1 cellular context compared by ENCODE assay signal in the genomic region with DNA sequence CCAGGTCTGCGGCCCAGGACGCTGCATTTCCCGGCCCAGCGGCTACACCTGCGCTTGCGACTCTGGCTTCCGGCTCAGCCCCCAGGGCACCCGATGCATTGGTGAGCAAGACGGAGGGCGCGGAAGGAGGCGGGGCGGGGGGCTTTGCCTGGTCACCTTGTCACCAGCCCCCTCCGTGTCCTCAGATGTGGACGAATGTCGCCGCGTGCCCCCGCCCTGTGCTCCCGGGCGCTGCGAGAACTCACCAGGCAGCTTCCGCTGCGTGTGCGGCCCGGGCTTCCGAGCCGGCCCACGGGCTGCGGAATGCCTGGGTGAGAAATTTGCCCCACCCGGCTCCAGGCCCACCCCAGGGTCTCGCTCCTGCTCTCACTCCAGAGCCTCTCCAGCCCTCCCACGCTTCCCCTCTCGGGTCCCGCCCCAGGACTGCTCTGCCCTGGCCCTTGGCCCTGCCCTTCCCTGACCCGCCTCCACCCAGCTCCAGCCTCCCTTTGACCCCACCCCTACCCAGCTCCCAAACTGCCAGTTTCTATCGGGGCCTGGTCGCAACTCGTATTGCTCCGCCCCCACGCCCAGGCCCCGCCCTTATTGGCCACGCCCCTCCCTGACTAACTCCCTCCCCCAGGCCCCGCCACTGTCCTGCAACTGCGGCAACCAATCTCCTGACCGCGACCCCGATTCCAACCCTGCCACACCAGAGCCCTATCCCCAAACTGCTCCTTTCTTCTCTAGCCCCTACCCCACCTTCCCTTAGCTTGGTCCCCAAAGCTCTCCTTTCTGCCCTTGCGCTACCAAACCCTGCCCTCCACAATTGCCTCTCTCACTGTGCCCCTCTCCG.
TF ChIP-seq lines count a peak whose summit lies in the region.

No MANE protein-coding gene starts in this region.

TF ChIP-seq in K562, 482 proteins besides CTCF, POLR2A, EP300 and RAD21 (continued from another document and continues in another):
- TF ChIP-seq, protein P1, sequence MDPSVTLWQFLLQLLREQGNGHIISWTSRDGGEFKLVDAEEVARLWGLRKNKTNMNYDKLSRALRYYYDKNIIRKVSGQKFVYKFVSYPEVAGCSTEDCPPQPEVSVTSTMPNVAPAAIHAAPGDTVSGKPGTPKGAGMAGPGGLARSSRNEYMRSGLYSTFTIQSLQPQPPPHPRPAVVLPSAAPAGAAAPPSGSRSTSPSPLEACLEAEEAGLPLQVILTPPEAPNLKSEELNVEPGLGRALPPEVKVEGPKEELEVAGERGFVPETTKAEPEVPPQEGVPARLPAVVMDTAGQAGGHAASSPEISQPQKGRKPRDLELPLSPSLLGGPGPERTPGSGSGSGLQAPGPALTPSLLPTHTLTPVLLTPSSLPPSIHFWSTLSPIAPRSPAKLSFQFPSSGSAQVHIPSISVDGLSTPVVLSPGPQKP (CRISPR knock-in tag; IDR thresholded peaks at IDR 0.05), result no peak
- no peak for TF ChIP-seq ZNF124 (CRISPR knock-in tag; IDR thresholded peaks at IDR 0.05)
- TF ChIP-seq TBP (optimal IDR thresholded peaks at IDR 0.05; ENCODE audit: low read depth, low read length), result no peak
- TF ChIP-seq, protein P2, sequence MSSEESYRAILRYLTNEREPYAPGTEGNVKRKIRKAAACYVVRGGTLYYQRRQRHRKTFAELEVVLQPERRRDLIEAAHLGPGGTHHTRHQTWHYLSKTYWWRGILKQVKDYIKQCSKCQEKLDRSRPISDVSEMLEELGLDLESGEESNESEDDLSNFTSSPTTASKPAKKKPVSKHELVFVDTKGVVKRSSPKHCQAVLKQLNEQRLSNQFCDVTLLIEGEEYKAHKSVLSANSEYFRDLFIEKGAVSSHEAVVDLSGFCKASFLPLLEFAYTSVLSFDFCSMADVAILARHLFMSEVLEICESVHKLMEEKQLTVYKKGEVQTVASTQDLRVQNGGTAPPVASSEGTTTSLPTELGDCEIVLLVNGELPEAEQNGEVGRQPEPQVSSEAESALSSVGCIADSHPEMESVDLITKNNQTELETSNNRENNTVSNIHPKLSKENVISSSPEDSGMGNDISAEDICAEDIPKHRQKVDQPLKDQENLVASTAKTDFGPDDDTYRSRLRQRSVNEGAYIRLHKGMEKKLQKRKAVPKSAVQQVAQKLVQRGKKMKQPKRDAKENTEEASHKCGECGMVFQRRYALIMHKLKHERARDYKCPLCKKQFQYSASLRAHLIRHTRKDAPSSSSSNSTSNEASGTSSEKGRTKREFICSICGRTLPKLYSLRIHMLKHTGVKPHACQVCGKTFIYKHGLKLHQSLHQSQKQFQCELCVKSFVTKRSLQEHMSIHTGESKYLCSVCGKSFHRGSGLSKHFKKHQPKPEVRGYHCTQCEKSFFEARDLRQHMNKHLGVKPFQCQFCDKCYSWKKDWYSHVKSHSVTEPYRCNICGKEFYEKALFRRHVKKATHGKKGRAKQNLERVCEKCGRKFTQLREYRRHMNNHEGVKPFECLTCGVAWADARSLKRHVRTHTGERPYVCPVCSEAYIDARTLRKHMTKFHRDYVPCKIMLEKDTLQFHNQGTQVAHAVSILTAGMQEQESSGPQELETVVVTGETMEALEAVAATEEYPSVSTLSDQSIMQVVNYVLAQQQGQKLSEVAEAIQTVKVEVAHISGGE (CRISPR knock-in tag; IDR thresholded peaks at IDR 0.05), result no peak
- TF ChIP-seq SNIP1 (IDR thresholded peaks at IDR 0.05; ENCODE audit: low read depth), result no peak
- TF ChIP-seq MCM5 (IDR thresholded peaks at IDR 0.05; ENCODE audit: low read depth), result no peak
- TF ChIP-seq, protein P3, sequence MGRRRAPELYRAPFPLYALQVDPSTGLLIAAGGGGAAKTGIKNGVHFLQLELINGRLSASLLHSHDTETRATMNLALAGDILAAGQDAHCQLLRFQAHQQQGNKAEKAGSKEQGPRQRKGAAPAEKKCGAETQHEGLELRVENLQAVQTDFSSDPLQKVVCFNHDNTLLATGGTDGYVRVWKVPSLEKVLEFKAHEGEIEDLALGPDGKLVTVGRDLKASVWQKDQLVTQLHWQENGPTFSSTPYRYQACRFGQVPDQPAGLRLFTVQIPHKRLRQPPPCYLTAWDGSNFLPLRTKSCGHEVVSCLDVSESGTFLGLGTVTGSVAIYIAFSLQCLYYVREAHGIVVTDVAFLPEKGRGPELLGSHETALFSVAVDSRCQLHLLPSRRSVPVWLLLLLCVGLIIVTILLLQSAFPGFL (CRISPR knock-in tag; IDR thresholded peaks at IDR 0.05), result no peak
- TF ChIP-seq, protein P4, sequence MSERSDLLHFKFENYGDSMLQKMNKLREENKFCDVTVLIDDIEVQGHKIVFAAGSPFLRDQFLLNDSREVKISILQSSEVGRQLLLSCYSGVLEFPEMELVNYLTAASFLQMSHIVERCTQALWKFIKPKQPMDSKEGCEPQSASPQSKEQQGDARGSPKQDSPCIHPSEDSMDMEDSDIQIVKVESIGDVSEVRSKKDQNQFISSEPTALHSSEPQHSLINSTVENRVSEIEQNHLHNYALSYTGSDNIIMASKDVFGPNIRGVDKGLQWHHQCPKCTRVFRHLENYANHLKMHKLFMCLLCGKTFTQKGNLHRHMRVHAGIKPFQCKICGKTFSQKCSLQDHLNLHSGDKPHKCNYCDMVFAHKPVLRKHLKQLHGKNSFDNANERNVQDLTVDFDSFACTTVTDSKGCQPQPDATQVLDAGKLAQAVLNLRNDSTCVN (CRISPR knock-in tag; IDR thresholded peaks at IDR 0.05), result no peak
- no peak for TF ChIP-seq U2AF1 (optimal IDR thresholded peaks at IDR 0.05; ENCODE audit: low read depth, low read length)
- TF ChIP-seq TAF7 (tag; IDR thresholded peaks at IDR 0.05), result no peak
- no peak for TF ChIP-seq RNF2 (IDR thresholded peaks at IDR 0.05)
- TF ChIP-seq TSC22D4 (tag; IDR thresholded peaks at IDR 0.05), result no peak
- TF ChIP-seq, protein P5, sequence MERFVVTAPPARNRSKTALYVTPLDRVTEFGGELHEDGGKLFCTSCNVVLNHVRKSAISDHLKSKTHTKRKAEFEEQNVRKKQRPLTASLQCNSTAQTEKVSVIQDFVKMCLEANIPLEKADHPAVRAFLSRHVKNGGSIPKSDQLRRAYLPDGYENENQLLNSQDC (CRISPR knock-in tag; IDR thresholded peaks at IDR 0.05), result no peak
- TF ChIP-seq SAP30 (IDR thresholded peaks at IDR 0.05; ENCODE audit: borderline replicate concordance, insufficient read depth, low read depth, low read length, poor library complexity, severe bottlenecking), result no peak
- TF ChIP-seq ZBTB8A (IDR thresholded peaks at IDR 0.05; ENCODE audit: partially characterized antibody), result no peak
- no peak for TF ChIP-seq ZNF12 (CRISPR knock-in tag; IDR thresholded peaks at IDR 0.05)
- no peak for TF ChIP-seq EZH2 (IDR thresholded peaks at IDR 0.05; ENCODE audit: borderline replicate concordance, low read depth, low read length)
- no peak for TF ChIP-seq MAFF (IDR thresholded peaks at IDR 0.05; ENCODE audit: low read length)
- 0 out of 2 replicates have a peak, but pooled peaks have one; percentile 9 for TF ChIP-seq GABPB1 (CRISPR knock-in tag; IDR thresholded peaks at IDR 0.05)
- TF ChIP-seq, protein P6, sequence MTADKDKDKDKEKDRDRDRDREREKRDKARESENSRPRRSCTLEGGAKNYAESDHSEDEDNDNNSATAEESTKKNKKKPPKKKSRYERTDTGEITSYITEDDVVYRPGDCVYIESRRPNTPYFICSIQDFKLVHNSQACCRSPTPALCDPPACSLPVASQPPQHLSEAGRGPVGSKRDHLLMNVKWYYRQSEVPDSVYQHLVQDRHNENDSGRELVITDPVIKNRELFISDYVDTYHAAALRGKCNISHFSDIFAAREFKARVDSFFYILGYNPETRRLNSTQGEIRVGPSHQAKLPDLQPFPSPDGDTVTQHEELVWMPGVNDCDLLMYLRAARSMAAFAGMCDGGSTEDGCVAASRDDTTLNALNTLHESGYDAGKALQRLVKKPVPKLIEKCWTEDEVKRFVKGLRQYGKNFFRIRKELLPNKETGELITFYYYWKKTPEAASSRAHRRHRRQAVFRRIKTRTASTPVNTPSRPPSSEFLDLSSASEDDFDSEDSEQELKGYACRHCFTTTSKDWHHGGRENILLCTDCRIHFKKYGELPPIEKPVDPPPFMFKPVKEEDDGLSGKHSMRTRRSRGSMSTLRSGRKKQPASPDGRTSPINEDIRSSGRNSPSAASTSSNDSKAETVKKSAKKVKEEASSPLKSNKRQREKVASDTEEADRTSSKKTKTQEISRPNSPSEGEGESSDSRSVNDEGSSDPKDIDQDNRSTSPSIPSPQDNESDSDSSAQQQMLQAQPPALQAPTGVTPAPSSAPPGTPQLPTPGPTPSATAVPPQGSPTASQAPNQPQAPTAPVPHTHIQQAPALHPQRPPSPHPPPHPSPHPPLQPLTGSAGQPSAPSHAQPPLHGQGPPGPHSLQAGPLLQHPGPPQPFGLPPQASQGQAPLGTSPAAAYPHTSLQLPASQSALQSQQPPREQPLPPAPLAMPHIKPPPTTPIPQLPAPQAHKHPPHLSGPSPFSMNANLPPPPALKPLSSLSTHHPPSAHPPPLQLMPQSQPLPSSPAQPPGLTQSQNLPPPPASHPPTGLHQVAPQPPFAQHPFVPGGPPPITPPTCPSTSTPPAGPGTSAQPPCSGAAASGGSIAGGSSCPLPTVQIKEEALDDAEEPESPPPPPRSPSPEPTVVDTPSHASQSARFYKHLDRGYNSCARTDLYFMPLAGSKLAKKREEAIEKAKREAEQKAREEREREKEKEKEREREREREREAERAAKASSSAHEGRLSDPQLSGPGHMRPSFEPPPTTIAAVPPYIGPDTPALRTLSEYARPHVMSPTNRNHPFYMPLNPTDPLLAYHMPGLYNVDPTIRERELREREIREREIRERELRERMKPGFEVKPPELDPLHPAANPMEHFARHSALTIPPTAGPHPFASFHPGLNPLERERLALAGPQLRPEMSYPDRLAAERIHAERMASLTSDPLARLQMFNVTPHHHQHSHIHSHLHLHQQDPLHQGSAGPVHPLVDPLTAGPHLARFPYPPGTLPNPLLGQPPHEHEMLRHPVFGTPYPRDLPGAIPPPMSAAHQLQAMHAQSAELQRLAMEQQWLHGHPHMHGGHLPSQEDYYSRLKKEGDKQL (CRISPR knock-in tag; IDR thresholded peaks at IDR 0.05; ENCODE audit: borderline replicate concordance), result no peak
- no peak for TF ChIP-seq ZNF707 (CRISPR knock-in tag; conservative IDR thresholded peaks at IDR 0.05)
- TF ChIP-seq EGR1 (conservative IDR thresholded peaks at IDR 0.05), result peak; percentile 89
- no peak for TF ChIP-seq ZNF75A (CRISPR knock-in tag; IDR thresholded peaks at IDR 0.05)
- TF ChIP-seq ZZZ3 (IDR thresholded peaks at IDR 0.05), result no peak
- TF ChIP-seq, protein P7, sequence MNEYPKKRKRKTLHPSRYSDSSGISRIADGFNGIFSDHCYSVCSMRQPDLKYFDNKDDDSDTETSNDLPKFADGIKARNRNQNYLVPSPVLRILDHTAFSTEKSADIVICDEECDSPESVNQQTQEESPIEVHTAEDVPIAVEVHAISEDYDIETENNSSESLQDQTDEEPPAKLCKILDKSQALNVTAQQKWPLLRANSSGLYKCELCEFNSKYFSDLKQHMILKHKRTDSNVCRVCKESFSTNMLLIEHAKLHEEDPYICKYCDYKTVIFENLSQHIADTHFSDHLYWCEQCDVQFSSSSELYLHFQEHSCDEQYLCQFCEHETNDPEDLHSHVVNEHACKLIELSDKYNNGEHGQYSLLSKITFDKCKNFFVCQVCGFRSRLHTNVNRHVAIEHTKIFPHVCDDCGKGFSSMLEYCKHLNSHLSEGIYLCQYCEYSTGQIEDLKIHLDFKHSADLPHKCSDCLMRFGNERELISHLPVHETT (CRISPR knock-in tag; conservative IDR thresholded peaks at IDR 0.05 in 1 of 2, IDR thresholded peaks at IDR 0.05 in 1 of 2), result no peak
- no peak for TF ChIP-seq CHD1 (IDR thresholded peaks at IDR 0.05; ENCODE audit: low read length)
- TF ChIP-seq CBX8 (IDR thresholded peaks at IDR 0.05; ENCODE audit: borderline replicate concordance, extremely low read depth, low read depth, low read length, poor library complexity, severe bottlenecking), result no peak
- TF ChIP-seq, protein P8, sequence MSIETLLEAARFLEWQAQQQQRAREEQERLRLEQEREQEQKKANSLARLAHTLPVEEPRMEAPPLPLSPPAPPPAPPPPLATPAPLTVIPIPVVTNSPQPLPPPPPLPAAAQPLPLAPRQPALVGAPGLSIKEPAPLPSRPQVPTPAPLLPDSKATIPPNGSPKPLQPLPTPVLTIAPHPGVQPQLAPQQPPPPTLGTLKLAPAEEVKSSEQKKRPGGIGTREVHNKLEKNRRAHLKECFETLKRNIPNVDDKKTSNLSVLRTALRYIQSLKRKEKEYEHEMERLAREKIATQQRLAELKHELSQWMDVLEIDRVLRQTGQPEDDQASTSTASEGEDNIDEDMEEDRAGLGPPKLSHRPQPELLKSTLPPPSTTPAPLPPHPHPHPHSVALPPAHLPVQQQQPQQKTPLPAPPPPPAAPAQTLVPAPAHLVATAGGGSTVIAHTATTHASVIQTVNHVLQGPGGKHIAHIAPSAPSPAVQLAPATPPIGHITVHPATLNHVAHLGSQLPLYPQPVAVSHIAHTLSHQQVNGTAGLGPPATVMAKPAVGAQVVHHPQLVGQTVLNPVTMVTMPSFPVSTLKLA (conservative IDR thresholded peaks at IDR 0.05), result peak in 1 of 2 experiments; percentile 48; a peak in 2 of 4 replicates
- TF ChIP-seq CHCHD3 (CRISPR knock-in tag; IDR thresholded peaks at IDR 0.05), result no peak
- no peak for TF ChIP-seq ZNF384 (IDR thresholded peaks at IDR 0.05; ENCODE audit: low read depth, low read length)
- TF ChIP-seq RBFOX2 (IDR thresholded peaks at IDR 0.05; ENCODE audit: low read depth, low read length), result peak; percentile 63
- no peak for TF ChIP-seq ZNF766 (CRISPR knock-in tag; conservative IDR thresholded peaks at IDR 0.05)
- no peak for TF ChIP-seq SIX5 (IDR thresholded peaks at IDR 0.05; ENCODE audit: borderline replicate concordance in 1 of 2, insufficient read depth in 1 of 2, low read depth in 1 of 2, low read length in 2 of 2)
- TF ChIP-seq KDM5B (IDR thresholded peaks at IDR 0.05; ENCODE audit: insufficient replicate concordance, low read depth, low read length), result peak; percentile 27
- TF ChIP-seq CHD2 (IDR thresholded peaks at IDR 0.05; ENCODE audit: low read depth, low read length), result peak; percentile 36; the same call in 1 of the 2 replicates
- TF ChIP-seq, protein P9, sequence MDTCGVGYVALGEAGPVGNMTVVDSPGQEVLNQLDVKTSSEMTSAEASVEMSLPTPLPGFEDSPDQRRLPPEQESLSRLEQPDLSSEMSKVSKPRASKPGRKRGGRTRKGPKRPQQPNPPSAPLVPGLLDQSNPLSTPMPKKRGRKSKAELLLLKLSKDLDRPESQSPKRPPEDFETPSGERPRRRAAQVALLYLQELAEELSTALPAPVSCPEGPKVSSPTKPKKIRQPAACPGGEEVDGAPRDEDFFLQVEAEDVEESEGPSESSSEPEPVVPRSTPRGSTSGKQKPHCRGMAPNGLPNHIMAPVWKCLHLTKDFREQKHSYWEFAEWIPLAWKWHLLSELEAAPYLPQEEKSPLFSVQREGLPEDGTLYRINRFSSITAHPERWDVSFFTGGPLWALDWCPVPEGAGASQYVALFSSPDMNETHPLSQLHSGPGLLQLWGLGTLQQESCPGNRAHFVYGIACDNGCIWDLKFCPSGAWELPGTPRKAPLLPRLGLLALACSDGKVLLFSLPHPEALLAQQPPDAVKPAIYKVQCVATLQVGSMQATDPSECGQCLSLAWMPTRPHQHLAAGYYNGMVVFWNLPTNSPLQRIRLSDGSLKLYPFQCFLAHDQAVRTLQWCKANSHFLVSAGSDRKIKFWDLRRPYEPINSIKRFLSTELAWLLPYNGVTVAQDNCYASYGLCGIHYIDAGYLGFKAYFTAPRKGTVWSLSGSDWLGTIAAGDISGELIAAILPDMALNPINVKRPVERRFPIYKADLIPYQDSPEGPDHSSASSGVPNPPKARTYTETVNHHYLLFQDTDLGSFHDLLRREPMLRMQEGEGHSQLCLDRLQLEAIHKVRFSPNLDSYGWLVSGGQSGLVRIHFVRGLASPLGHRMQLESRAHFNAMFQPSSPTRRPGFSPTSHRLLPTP (IDR thresholded peaks at IDR 0.05; ENCODE audit: borderline replicate concordance, extremely low read depth, insufficient read length), result no peak
- TF ChIP-seq, protein P10, sequence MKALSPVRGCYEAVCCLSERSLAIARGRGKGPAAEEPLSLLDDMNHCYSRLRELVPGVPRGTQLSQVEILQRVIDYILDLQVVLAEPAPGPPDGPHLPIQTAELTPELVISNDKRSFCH (CRISPR knock-in tag; IDR thresholded peaks at IDR 0.05), result no peak
- TF ChIP-seq, protein P10 (tag; IDR thresholded peaks at IDR 0.05), result no peak
- no peak for TF ChIP-seq KHSRP (IDR thresholded peaks at IDR 0.05)
